ENCODE assay signal across 20 cellular contexts in genomic region chr3:66544619-66545429, GRCh38.
"Had no signal": no experiment of that assay in that cellular context is flagged by ENCODE, and none has a peak within 500 bp of the region (broad histone marks: within the 10 kb centered on the region; RNA-seq: fewer than 3 reads in every experiment).

No MANE protein-coding gene starts in this region.

- H3K9me3 ChIP-seq: MG63, SJSA1 had no signal

- DNase-seq: Karpas-422, KG1, MG63, NCI-H1092, NCI-H1436, NCI-H187, NCI-H2029, NCI-H2081 treated with DMSO at 0.1 percent for 48 hours, NCI-H2171, NCI-H226, NCI-H446, NCI-H510A, NCI-H524 treated with DMSO at 0.1 percent for 48 hours, NCI-H69, NCI-H774, Right ventricle myocardium superior, RPMI8226, SIG-M5 had no signal

- H3K36me3 ChIP-seq: MG63, SJSA1 had no signal

- H3K27me3 ChIP-seq: MG63, SJSA1 had no signal

- H3K27ac ChIP-seq: SJSA1, SK-N-MC had no signal

- H3K4me1 ChIP-seq: SJSA1 had no signal

- H3K4me3 ChIP-seq: MG63, SJSA1, SK-N-MC had no signal
